ENCODE assay signal across 1 cellular context in genomic region chr12:109052097-109052414, GRCh38.
TF ChIP-seq lines count a peak whose summit lies in the region.

No MANE protein-coding gene starts in this region.

TF ChIP-seq in IMR-90, 13 proteins besides CTCF, POLR2A, EP300 and RAD21 (continued from another document):
- no peak for TF ChIP-seq MAZ (IDR thresholded peaks at IDR 0.05; ENCODE audit: borderline replicate concordance, low read depth, low read length)
- no peak for TF ChIP-seq SMC3 (IDR thresholded peaks at IDR 0.05; ENCODE audit: low read depth, low read length)
- TF ChIP-seq BHLHE40 (IDR thresholded peaks at IDR 0.05; ENCODE audit: low read depth, low read length) = no peak
- TF ChIP-seq USF2 (IDR thresholded peaks at IDR 0.05; ENCODE audit: low read depth, low read length) = no peak
TF ChIP-seq in IMR-90: peak in this region for 0.
